In genomic region chr12:24839268-24839791, GRCh38 we compare ENCODE assay signal across 8 cellular contexts.
DNase-seq lines count a peak whose midpoint lies in the region; ATAC-seq, FAIRE-seq and TF ChIP-seq lines count a peak whose summit lies in the region.

No MANE protein-coding gene starts in this region.

- peaks cover 51 to 96% (median 87%) of the 10 kb centered on the region in 11 experiments for H3K36me3 ChIP-seq in BLaER1 treated with 17β-estradiol and CSF1 and Interleukin-3, amounts not matched to agents 10 nM and 100 nM
- H3K36me3 ChIP-seq in colonic mucosa = no peaks in the 10 kb centered on the region
- H3K36me3 ChIP-seq in psoas muscle (ENCODE audit: insufficient read depth in 1 of 2, low read depth in 1 of 2) = no peaks in the 10 kb centered on the region

- 85 to 89% (median 85%) methylated on average over 13 of the region's 13 CpGs for WGBS in psoas muscle, 3 donors

- no peak for FAIRE-seq in frontal cortex (lab: Jason Lieb, UNC)

- intact Hi-C loops in colonic mucosa (cut with DNase I) (loop anchor here (5.0 kb wide), 1 partner anchor 1637 kb away; no protein-coding TSS in a partner anchor), psoas muscle (cut with DNase I) (no loop called here)

- no peak overlapping the region for H3K4me3 ChIP-seq in BLaER1 treated with 17β-estradiol and CSF1 and Interleukin-3, amounts not matched to agents 10 nM and 100 nM
- no peak overlapping the region for H3K4me3 ChIP-seq in colonic mucosa
- H3K4me3 ChIP-seq in psoas muscle = no peak overlapping the region

- peak overlapping the region; percentile 48 to 95 (median 89); a peak in 21 of 22 replicates for H3K27ac ChIP-seq in BLaER1 treated with 17β-estradiol and CSF1 and Interleukin-3, amounts not matched to agents 10 nM and 100 nM
- H3K27ac ChIP-seq in angular gyrus (ENCODE audit: low read depth, low read length) (peak overlapping the region; percentile 5), colonic mucosa (no peak overlapping the region), psoas muscle (no peak overlapping the region)

- peaks cover 0 to 49% (median 36%) of the 10 kb centered on the region in 10 experiments; a peak in 18 of 20 replicates for H3K4me1 ChIP-seq in BLaER1 treated with 17β-estradiol and CSF1 and Interleukin-3, amounts not matched to agents 10 nM and 100 nM
- no peaks in the 10 kb centered on the region for H3K4me1 ChIP-seq in colonic mucosa
- no peaks in the 10 kb centered on the region for H3K4me1 ChIP-seq in psoas muscle

- H3K4me2 ChIP-seq in BLaER1 treated with 17β-estradiol and CSF1 and Interleukin-3, amounts not matched to agents 10 nM and 100 nM = peak overlapping the region in 10 of 11 experiments; percentile 3 to 90 (median 64); a peak in 18 of 22 replicates

- H3K9ac ChIP-seq in BLaER1 treated with 17β-estradiol and CSF1 and Interleukin-3, amounts not matched to agents 10 nM and 100 nM = peak overlapping the region in 10 of 11 experiments; percentile 56 to 79 (median 70); a peak in 19 of 22 replicates
- H3K9ac ChIP-seq in colonic mucosa (ENCODE audit: low read depth in 2 of 2, low read length in 2 of 2) = no peak overlapping the region

- H4K20me1 ChIP-seq in BLaER1 treated with 17β-estradiol and CSF1 and Interleukin-3, amounts not matched to agents 10 nM and 100 nM = no peaks in the 10 kb centered on the region

- peak; percentile 30 for DNase-seq in stimulated activated CD8-positive, alpha-beta memory T cell treated with anti-CD3 and anti-CD28 coated beads, Interleukin-7, amount 100 ng/mL, for 24 hours (ENCODE audit: low read depth)
- DNase-seq in colonic mucosa (no peak), frontal cortex (ENCODE audit: low spot score in 2 of 2) (no peak), psoas muscle (no peak)

- peaks cover 0 to 14% (median 5%) of the 10 kb centered on the region in 11 experiments; a peak in 9 of 22 replicates for H3K9me3 ChIP-seq in BLaER1 treated with 17β-estradiol and CSF1 and Interleukin-3, amounts not matched to agents 10 nM and 100 nM (replicated peaks in 1 of 11)
- H3K9me3 ChIP-seq in colonic mucosa (no peaks in the 10 kb centered on the region), psoas muscle (no peaks in the 10 kb centered on the region)

- H3K27me3 ChIP-seq in BLaER1 treated with 17β-estradiol and CSF1 and Interleukin-3, amounts not matched to agents 10 nM and 100 nM = no peaks in the 10 kb centered on the region
- H3K27me3 ChIP-seq in colonic mucosa = no peaks in the 10 kb centered on the region
- no peaks in the 10 kb centered on the region for H3K27me3 ChIP-seq in psoas muscle (ENCODE audit: insufficient read depth in 3 of 3, low read length in 2 of 3)

- TF ChIP-seq CTCF in colonic mucosa (IDR thresholded peaks at IDR 0.05) = no peak
- TF ChIP-seq CTCF in psoas muscle (IDR thresholded peaks at IDR 0.05) = no peak

- ATAC-seq in GM19467 (IDR thresholded peaks at IDR 0.05; ENCODE audit: unreplicated experiment) (peak; percentile 79), HG03521 (IDR thresholded peaks at IDR 0.05; ENCODE audit: unreplicated experiment) (peak; percentile 80), psoas muscle (no peak)

Comparison
In these comparisons a context has a peak if more than half of its experiments do, and no peak if none do; other contexts are left out.
1. H3K27ac ChIP-seq: peak in BLaER1 treated with 17β-estradiol and CSF1 and Interleukin-3, amounts not matched to agents 10 nM and 100 nM (11 of 11) and angular gyrus (single experiment); none in colonic mucosa (single experiment) and psoas muscle (single experiment).
2. H3K9ac ChIP-seq: peak in BLaER1 treated with 17β-estradiol and CSF1 and Interleukin-3, amounts not matched to agents 10 nM and 100 nM (10 of 11); none in colonic mucosa (0 of 2).
3. ATAC-seq: peak in GM19467 (single experiment) and HG03521 (single experiment); none in psoas muscle (0 of 4).